Comparison of ENCODE assay signal across 1 cellular context in genomic region chr2:241545523-241546473, GRCh38.
A peak's percentile ranks its signal among the peaks of the same experiment; 100 is the strongest.
TF ChIP-seq lines count a peak whose summit lies in the region.

No MANE protein-coding gene starts in this region.

TF ChIP-seq in K562, 482 proteins besides CTCF, POLR2A, EP300 and RAD21 (continues in another document):
- TF ChIP-seq ZNF311 (CRISPR knock-in tag; IDR thresholded peaks at IDR 0.05) (no peak), CBX8 (IDR thresholded peaks at IDR 0.05; ENCODE audit: borderline replicate concordance, extremely low read depth, low read depth, low read length, poor library complexity, severe bottlenecking) (no peak), CBFB (CRISPR knock-in tag; IDR thresholded peaks at IDR 0.05) (0 out of 2 replicates have a peak, but pooled peaks have one; percentile 49), NCOA2 (IDR thresholded peaks at IDR 0.05; ENCODE audit: partially characterized antibody in 2 of 2) (no peak), ERF (CRISPR knock-in tag; IDR thresholded peaks at IDR 0.05) (no peak), NR2C2 (CRISPR knock-in tag; IDR thresholded peaks at IDR 0.05) (no peak), NR2C2 (tag; IDR thresholded peaks at IDR 0.05) (no peak), MEF2A (IDR thresholded peaks at IDR 0.05; ENCODE audit: control insufficient read depth, low read depth, low read length) (no peak), FIP1L1 (IDR thresholded peaks at IDR 0.05; ENCODE audit: low read depth, low read length, poor library complexity, severe bottlenecking) (no peak), RFX7 (CRISPR knock-in tag; IDR thresholded peaks at IDR 0.05) (no peak), ZNF75A (CRISPR knock-in tag; IDR thresholded peaks at IDR 0.05) (no peak), C11orf30 (IDR thresholded peaks at IDR 0.05; ENCODE audit: low read depth) (no peak), PREB (CRISPR knock-in tag; IDR thresholded peaks at IDR 0.05) (no peak), MITF (IDR thresholded peaks at IDR 0.05) (no peak), PHB2 (IDR thresholded peaks at IDR 0.05; ENCODE audit: low read depth) (0 out of 2 replicates have a peak, but pooled peaks have one; percentile 12), COPS2 (conservative IDR thresholded peaks at IDR 0.05) (no peak), OTX1 (CRISPR knock-in tag; IDR thresholded peaks at IDR 0.05) (peak; percentile 83), STAG1 (CRISPR knock-in tag; IDR thresholded peaks at IDR 0.05; ENCODE audit: borderline replicate concordance) (no peak), CHAMP1 (IDR thresholded peaks at IDR 0.05) (no peak), DPF2 (IDR thresholded peaks at IDR 0.05) (no peak), ZNF395 (CRISPR knock-in tag; IDR thresholded peaks at IDR 0.05) (no peak), THRB (CRISPR knock-in tag; conservative IDR thresholded peaks at IDR 0.05) (peak; percentile 6; the same call in 1 of the 2 replicates), HDAC8 (tag; IDR thresholded peaks at IDR 0.05) (no peak), MEIS2 (IDR thresholded peaks at IDR 0.05; ENCODE audit: partially characterized antibody) (no peak), BCOR (IDR thresholded peaks at IDR 0.05) (no peak), ZNF507 (tag; conservative IDR thresholded peaks at IDR 0.05) (no peak), SNIP1 (IDR thresholded peaks at IDR 0.05; ENCODE audit: low read depth) (0 out of 2 replicates have a peak, but pooled peaks have one; percentile 21), PHF20 (IDR thresholded peaks at IDR 0.05; ENCODE audit: partially characterized antibody) (peak; percentile 24), IFI16 (CRISPR knock-in tag; IDR thresholded peaks at IDR 0.05) (no peak), ARID3B (CRISPR knock-in tag; IDR thresholded peaks at IDR 0.05; ENCODE audit: borderline replicate concordance) (no peak), KDM2B (CRISPR knock-in tag; IDR thresholded peaks at IDR 0.05) (no peak), TEAD1 (CRISPR knock-in tag; IDR thresholded peaks at IDR 0.05) (no peak), FOXA3 (CRISPR knock-in tag; conservative IDR thresholded peaks at IDR 0.05 in 1 of 2, IDR thresholded peaks at IDR 0.05 in 1 of 2) (no peak), HDGF (IDR thresholded peaks at IDR 0.05) (peak; percentile 44; the same call in 1 of the 2 replicates), ZBTB5 (IDR thresholded peaks at IDR 0.05) (peak; percentile 6; the same call in 1 of the 2 replicates), ARHGAP35 (IDR thresholded peaks at IDR 0.05; ENCODE audit: partially characterized antibody) (peak; percentile 39), ZNF436 (CRISPR knock-in tag; IDR thresholded peaks at IDR 0.05) (no peak), SMC3 (conservative IDR thresholded peaks at IDR 0.05; ENCODE audit: insufficient read depth, low read depth, low read length) (no peak), SFPQ (IDR thresholded peaks at IDR 0.05; ENCODE audit: low read depth, low read length) (no peak), EGR1 (conservative IDR thresholded peaks at IDR 0.05) (peak; percentile 48), KAT8 (IDR thresholded peaks at IDR 0.05; ENCODE audit: low read depth) (no peak), TSC22D4 (tag; IDR thresholded peaks at IDR 0.05) (0 out of 2 replicates have a peak, but pooled peaks have one; percentile 81), NR2C1 (IDR thresholded peaks at IDR 0.05) (no peak), NR2C1 (tag; IDR thresholded peaks at IDR 0.05) (no peak), HIVEP1 (CRISPR knock-in tag; IDR thresholded peaks at IDR 0.05) (no peak), ZNF778 (CRISPR knock-in tag; IDR thresholded peaks at IDR 0.05) (no peak), FOXK2 (conservative IDR thresholded peaks at IDR 0.05 in 1 of 2, IDR thresholded peaks at IDR 0.05 in 1 of 2; ENCODE audit: low read depth in 2 of 2) (0 out of 4 replicates have a peak, but pooled peaks of 1 of the 2 experiments have one; percentile 13), GABPB1 (CRISPR knock-in tag; IDR thresholded peaks at IDR 0.05) (no peak), ZNF263 (CRISPR knock-in tag; IDR thresholded peaks at IDR 0.05; ENCODE audit: borderline replicate concordance) (peak; percentile 62), ZNF347 (CRISPR knock-in tag; IDR thresholded peaks at IDR 0.05; ENCODE audit: low read depth) (no peak), ADNP (tag; IDR thresholded peaks at IDR 0.05) (0 out of 2 replicates have a peak, but pooled peaks have one; percentile 27)
- TF ChIP-seq, protein P1, sequence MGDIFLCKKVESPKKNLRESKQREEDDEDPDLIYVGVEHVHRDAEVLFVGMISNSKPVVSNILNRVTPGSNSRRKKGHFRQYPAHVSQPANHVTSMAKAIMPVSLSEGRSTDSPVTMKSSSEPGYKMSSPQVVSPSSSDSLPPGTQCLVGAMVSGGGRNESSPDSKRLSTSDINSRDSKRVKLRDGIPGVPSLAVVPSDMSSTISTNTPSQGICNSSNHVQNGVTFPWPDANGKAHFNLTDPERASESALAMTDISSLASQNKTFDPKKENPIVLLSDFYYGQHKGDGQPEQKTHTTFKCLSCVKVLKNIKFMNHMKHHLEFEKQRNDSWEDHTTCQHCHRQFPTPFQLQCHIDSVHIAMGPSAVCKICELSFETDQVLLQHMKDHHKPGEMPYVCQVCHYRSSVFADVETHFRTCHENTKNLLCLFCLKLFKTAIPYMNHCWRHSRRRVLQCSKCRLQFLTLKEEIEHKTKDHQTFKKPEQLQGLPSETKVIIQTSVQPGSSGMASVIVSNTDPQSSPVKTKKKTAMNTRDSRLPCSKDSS (IDR thresholded peaks at IDR 0.05; ENCODE audit: low read depth, partially characterized antibody) = peak; percentile 11
- TF ChIP-seq, protein P2, sequence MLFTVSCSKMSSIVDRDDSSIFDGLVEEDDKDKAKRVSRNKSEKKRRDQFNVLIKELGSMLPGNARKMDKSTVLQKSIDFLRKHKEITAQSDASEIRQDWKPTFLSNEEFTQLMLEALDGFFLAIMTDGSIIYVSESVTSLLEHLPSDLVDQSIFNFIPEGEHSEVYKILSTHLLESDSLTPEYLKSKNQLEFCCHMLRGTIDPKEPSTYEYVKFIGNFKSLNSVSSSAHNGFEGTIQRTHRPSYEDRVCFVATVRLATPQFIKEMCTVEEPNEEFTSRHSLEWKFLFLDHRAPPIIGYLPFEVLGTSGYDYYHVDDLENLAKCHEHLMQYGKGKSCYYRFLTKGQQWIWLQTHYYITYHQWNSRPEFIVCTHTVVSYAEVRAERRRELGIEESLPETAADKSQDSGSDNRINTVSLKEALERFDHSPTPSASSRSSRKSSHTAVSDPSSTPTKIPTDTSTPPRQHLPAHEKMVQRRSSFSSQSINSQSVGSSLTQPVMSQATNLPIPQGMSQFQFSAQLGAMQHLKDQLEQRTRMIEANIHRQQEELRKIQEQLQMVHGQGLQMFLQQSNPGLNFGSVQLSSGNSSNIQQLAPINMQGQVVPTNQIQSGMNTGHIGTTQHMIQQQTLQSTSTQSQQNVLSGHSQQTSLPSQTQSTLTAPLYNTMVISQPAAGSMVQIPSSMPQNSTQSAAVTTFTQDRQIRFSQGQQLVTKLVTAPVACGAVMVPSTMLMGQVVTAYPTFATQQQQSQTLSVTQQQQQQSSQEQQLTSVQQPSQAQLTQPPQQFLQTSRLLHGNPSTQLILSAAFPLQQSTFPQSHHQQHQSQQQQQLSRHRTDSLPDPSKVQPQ (CRISPR knock-in tag; IDR thresholded peaks at IDR 0.05; ENCODE audit: borderline replicate concordance) = no peak
